ENCODE assay signal across 8 cellular contexts in genomic region chr18:76450912-76451421, GRCh38. TPM values are rescaled to one million over a fixed set of nuclear protein-coding genes. Genes with fewer than 3 reads are reported as not detected.
A peak's percentile ranks its signal among the peaks of the same experiment; 100 is the strongest.
DNase-seq lines count a peak whose midpoint lies in the region; ATAC-seq and TF ChIP-seq lines count a peak whose summit lies in the region.

No MANE protein-coding gene starts in this region.

- H3K36me3 Mint-ChIP-seq in WTC11, result no peaks in the 10 kb centered on the region

- no peaks in the 10 kb centered on the region for H3K9me3 Mint-ChIP-seq in WTC11

- H3K27ac ChIP-seq in vagina, result peak overlapping the region; percentile 88

- H3K27ac Mint-ChIP-seq in WTC11, result peak overlapping the region; percentile 58

- peaks cover 84% of the 10 kb centered on the region for H3K4me1 Mint-ChIP-seq in WTC11

- DNase-seq in GM03348 (ENCODE audit: low spot score) (peak; percentile 79), WTC11 (ENCODE audit: low spot score) (no peak), fibroblast of gingiva (ENCODE audit: low read depth) (peak; percentile 72), myocyte (ENCODE audit: low read depth) (peak; percentile 68), vagina (ENCODE audit: extremely low spot score in 2 of 2) (peak; percentile 85 to 96)

- CTCF ChIA-PET in WTC11 (lab: Charles Lee), result interaction anchor here (0.6 to 1.5 kb wide), 7 partner anchors 15 to 208 kb away, joined by 3 to 8 read pairs (median 4); no protein-coding TSS in a partner anchor

- no peaks in the 10 kb centered on the region for H3K27me3 ChIP-seq in vagina

- no peak for TF ChIP-seq CTCF in WTC11 (IDR thresholded peaks at IDR 0.05)
- no peak for TF ChIP-seq CTCF in vagina (IDR thresholded peaks at IDR 0.05)

- H3K36me3 ChIP-seq in vagina, result no peaks in the 10 kb centered on the region

- H3K27me3 Mint-ChIP-seq in WTC11 (ENCODE audit: low read depth), result peaks cover 29% of the 10 kb centered on the region

- TF ChIP-seq POLR2A in vagina (IDR thresholded peaks at IDR 0.05), result no peak

- peaks cover 97% of the 10 kb centered on the region for H3K4me1 ChIP-seq in vagina

- intact Hi-C loops in vagina (cut with DNase I), result loop anchor here (5.0 kb wide), 1 partner anchor 41 kb away; no protein-coding TSS in a partner anchor

- H3K9me3 ChIP-seq in vagina, result no peaks in the 10 kb centered on the region

- POLR2A ChIA-PET in WTC11 (lab: Charles Lee), result interaction anchor here (2.0 kb wide), 1 partner anchor 169 kb away, joined by 11 read pairs; no protein-coding TSS in a partner anchor

- peak overlapping the region; percentile 69 for H3K4me3 Mint-ChIP-seq in WTC11

- ATAC-seq in HG03457 (IDR thresholded peaks at IDR 0.05; ENCODE audit: unreplicated experiment) (peak; percentile 48), WTC11 (peak; percentile 53), HG02623 (IDR thresholded peaks at IDR 0.05; ENCODE audit: unreplicated experiment) (no peak), HG03025 (IDR thresholded peaks at IDR 0.05; ENCODE audit: low FRiP score, unreplicated experiment) (no peak)

- peak overlapping the region; percentile 48 to 59 for H3K4me3 ChIP-seq in vagina

TF ChIP-seq in WTC11, 78 proteins besides CTCF, POLR2A, EP300 and RAD21:
- TF ChIP-seq ZNF671 (CRISPR knock-in tag; IDR thresholded peaks at IDR 0.05), result no peak
- TF ChIP-seq ATF3 (CRISPR knock-in tag; conservative IDR thresholded peaks at IDR 0.05), result no peak
- no peak for TF ChIP-seq NFE2L1 (CRISPR knock-in tag; IDR thresholded peaks at IDR 0.05)
- no peak for TF ChIP-seq ZNF423 (CRISPR knock-in tag; IDR thresholded peaks at IDR 0.05)
- TF ChIP-seq TEAD4 (CRISPR knock-in tag; IDR thresholded peaks at IDR 0.05), result no peak
- no peak for TF ChIP-seq IRF2 (CRISPR knock-in tag; IDR thresholded peaks at IDR 0.05; ENCODE audit: borderline replicate concordance, low read depth)
- no peak for TF ChIP-seq MYBL2 (CRISPR knock-in tag; IDR thresholded peaks at IDR 0.05)
- peak; percentile 30; the same call in 1 of the 2 replicates for TF ChIP-seq MAX (CRISPR knock-in tag; IDR thresholded peaks at IDR 0.05)
- TF ChIP-seq ETV6 (CRISPR knock-in tag; IDR thresholded peaks at IDR 0.05), result peak; percentile 59
- no peak for TF ChIP-seq NR2C2 (CRISPR knock-in tag; IDR thresholded peaks at IDR 0.05)
- TF ChIP-seq E2F5 (CRISPR knock-in tag; IDR thresholded peaks at IDR 0.05), result no peak
- no peak for TF ChIP-seq EMX1 (CRISPR knock-in tag; IDR thresholded peaks at IDR 0.05)
- TF ChIP-seq ATF2 (CRISPR knock-in tag; IDR thresholded peaks at IDR 0.05; ENCODE audit: borderline replicate concordance, low read depth), result no peak
- TF ChIP-seq SMAD4 (CRISPR knock-in tag; IDR thresholded peaks at IDR 0.05), result no peak
- TF ChIP-seq ZNF138 (CRISPR knock-in tag; conservative IDR thresholded peaks at IDR 0.05), result no peak
- no peak for TF ChIP-seq ATF6 (CRISPR knock-in tag; IDR thresholded peaks at IDR 0.05)
- no peak for TF ChIP-seq KAT7 (CRISPR knock-in tag; IDR thresholded peaks at IDR 0.05; ENCODE audit: borderline replicate concordance)
- no peak for TF ChIP-seq CDX4 (CRISPR knock-in tag; IDR thresholded peaks at IDR 0.05; ENCODE audit: borderline replicate concordance)

RNA-seq across cellular contexts. Expression of gene ZNF516, which starts 44.1 kb away (rescaled TPM):
- 47.3 to 58.6 TPM (median 50.1 TPM) in 3 replicates for total RNA-seq in WTC11 (2021)
- total RNA-seq in myocyte, result 11.3 TPM in 2 replicates
- polyA plus RNA-seq in myocyte (2012), result 5.5 TPM
- 46.4 TPM for total RNA-seq in vagina

Comparison
In these comparisons a context has a peak if more than half of its experiments do, and no peak if none do; other contexts are left out.
1. ATAC-seq: peak in HG03457 (single experiment) and WTC11 (single experiment); none in HG02623 (single experiment) and HG03025 (single experiment).